ENCODE assay signal across 25 cellular contexts in genomic region chr5:83363876-83364275, GRCh38.
"Had no signal": no experiment of that assay in that cellular context is flagged by ENCODE, and none has a peak within 500 bp of the region (broad histone marks: within the 10 kb centered on the region; RNA-seq: fewer than 3 reads in every experiment).

No MANE protein-coding gene starts in this region.

- H3K4me3 Mint-ChIP-seq: effector memory CD8-positive, alpha-beta T cell; naive thymus-derived CD4-positive, alpha-beta T cell; nephron progenitor cell; stimulated activated effector memory CD8-positive, alpha-beta T cell treated with anti-CD3 and anti-CD28 coated beads, Interleukin-12 subunit alpha, Interleukin-12 subunit beta, amount 100 ng/mL, for 72 hours had no signal

- H3K27me3 Mint-ChIP-seq: effector memory CD8-positive, alpha-beta T cell had no signal

- H3K9me3 ChIP-seq: ovary, psoas muscle, thyroid gland, vagina had no signal

- H3K36me3 ChIP-seq: esophagus squamous epithelium, ovary, sigmoid colon, stomach, thyroid gland, vagina had no signal

- ATAC-seq: effector memory CD8-positive, alpha-beta T cell; left lobe of liver; psoas muscle; right cardiac atrium; stimulated activated effector memory CD8-positive, alpha-beta T cell treated with anti-CD3 and anti-CD28 coated beads, Interleukin-12 subunit alpha, Interleukin-12 subunit beta, amount 100 ng/mL, for 72 hours had no signal

- H3K4me3 ChIP-seq: coronary artery, esophagus squamous epithelium, ovary, psoas muscle, sigmoid colon, stomach, thyroid gland, vagina had no signal

- H3K36me3 Mint-ChIP-seq: naive thymus-derived CD4-positive, alpha-beta T cell; stimulated activated effector memory CD8-positive, alpha-beta T cell treated with anti-CD3 and anti-CD28 coated beads, Interleukin-12 subunit alpha, Interleukin-12 subunit beta, amount 100 ng/mL, for 72 hours had no signal

- H3K4me1 Mint-ChIP-seq: naive thymus-derived CD4-positive, alpha-beta T cell; stimulated activated effector memory CD8-positive, alpha-beta T cell treated with anti-CD3 and anti-CD28 coated beads, Interleukin-12 subunit alpha, Interleukin-12 subunit beta, amount 100 ng/mL, for 72 hours had no signal

- H3K27ac ChIP-seq: coronary artery, esophagus squamous epithelium, ovary, psoas muscle, sigmoid colon, stomach, thyroid gland, vagina had no signal

- H3K27me3 ChIP-seq: esophagus squamous epithelium, ovary, sigmoid colon, stomach, thyroid gland, vagina had no signal

- DNase-seq: effector memory CD8-positive, alpha-beta T cell; erythroblast; esophagus squamous epithelium; foreskin melanocyte; glutamatergic neuron; mesenchymal stem cell; midbrain; naive thymus-derived CD4-positive, alpha-beta T cell; nephron progenitor cell; nucleus accumbens; ovary; posterior cingulate gyrus; psoas muscle; right cardiac atrium; sigmoid colon; stimulated activated CD4-positive, alpha-beta T cell treated with anti-CD3 and anti-CD28 coated beads, Interleukin-2, amount 100 ng/mL, for 24 hours; stimulated activated CD4-positive, alpha-beta T cell treated with anti-CD3 and anti-CD28 coated beads, Interleukin-4, amount 100 ng/mL, for 24 hours; stimulated activated naive CD4-positive, alpha-beta T cell treated with Interleukin-2 at 50 U/mL for 16 hours; stomach; thyroid gland; trophoblast cell had no signal

- H3K27ac Mint-ChIP-seq: effector memory CD8-positive, alpha-beta T cell; naive thymus-derived CD4-positive, alpha-beta T cell; nephron progenitor cell; stimulated activated effector memory CD8-positive, alpha-beta T cell treated with anti-CD3 and anti-CD28 coated beads, Interleukin-12 subunit alpha, Interleukin-12 subunit beta, amount 100 ng/mL, for 72 hours had no signal

- H3K4me1 ChIP-seq: esophagus squamous epithelium, psoas muscle, sigmoid colon, stomach, thyroid gland, vagina had no signal
